In genomic region chr2:17517481-17518211, GRCh38 we compare ENCODE assay signal across 1 cellular context.
TF ChIP-seq lines count a peak whose summit lies in the region.

No MANE protein-coding gene starts in this region.

TF ChIP-seq in IMR-90, 13 proteins besides CTCF, POLR2A, EP300 and RAD21:
- TF ChIP-seq CHD1 (IDR thresholded peaks at IDR 0.05; ENCODE audit: low read depth, low read length) (no peak), NFE2L2 (IDR thresholded peaks at IDR 0.05; ENCODE audit: low read depth, low read length) (no peak), BHLHE40 (IDR thresholded peaks at IDR 0.05; ENCODE audit: low read depth, low read length) (no peak), ELK1 (IDR thresholded peaks at IDR 0.05; ENCODE audit: borderline replicate concordance, low read depth, low read length) (no peak), FOS (IDR thresholded peaks at IDR 0.05; ENCODE audit: low read depth, low read length) (no peak), SMC3 (IDR thresholded peaks at IDR 0.05; ENCODE audit: low read depth, low read length) (no peak), RFX5 (IDR thresholded peaks at IDR 0.05; ENCODE audit: low read depth, low read length) (no peak), CEBPB (IDR thresholded peaks at IDR 0.05; ENCODE audit: low read depth, low read length) (no peak), USF2 (IDR thresholded peaks at IDR 0.05; ENCODE audit: low read depth, low read length) (no peak), MAFK (IDR thresholded peaks at IDR 0.05; ENCODE audit: low read depth, low read length) (no peak), RCOR1 (IDR thresholded peaks at IDR 0.05; ENCODE audit: insufficient replicate concordance, low read length) (no peak), MXI1 (IDR thresholded peaks at IDR 0.05; ENCODE audit: borderline replicate concordance, low read depth, low read length) (no peak), MAZ (IDR thresholded peaks at IDR 0.05; ENCODE audit: borderline replicate concordance, low read depth, low read length) (no peak)
